Comparison of ENCODE assay signal across 24 cellular contexts in genomic region chr12:127260959-127261358, GRCh38.
"Had no signal": no experiment of that assay in that cellular context is flagged by ENCODE, and none has a peak within 500 bp of the region (broad histone marks: within the 10 kb centered on the region; RNA-seq: fewer than 3 reads in every experiment).

No MANE protein-coding gene starts in this region.

- H3K4me3 ChIP-seq: breast epithelium, SK-N-MC had no signal

- H3K4me3 Mint-ChIP-seq: activated CD4-positive, alpha-beta memory T cell treated with anti-CD3 and anti-CD28 coated beads, Interleukin-2, amount 10 ng/mL, durations not matched to agents 7 days and 5 days; activated CD4-positive, alpha-beta T cell treated with anti-CD3 and anti-CD28 coated beads for 36 hours; activated naive CD4-positive, alpha-beta T cell treated with anti-CD3 and anti-CD28 coated beads, Interleukin-2, amount 10 ng/mL, durations not matched to agents 7 days and 5 days; activated naive CD8-positive, alpha-beta T cell treated with anti-CD3 and anti-CD28 coated beads for 36 hours; activated T-cell treated with anti-CD3 and anti-CD28 coated beads, Interleukin-2, amount 50 U/mL, for 72 hours; T-cell had no signal

- H3K9me3 Mint-ChIP-seq: activated CD4-positive, alpha-beta memory T cell treated with anti-CD3 and anti-CD28 coated beads, Interleukin-2, amount 10 ng/mL, durations not matched to agents 7 days and 5 days; activated naive CD4-positive, alpha-beta T cell treated with anti-CD3 and anti-CD28 coated beads, Interleukin-2, amount 10 ng/mL, durations not matched to agents 7 days and 5 days; activated naive CD8-positive, alpha-beta T cell treated with anti-CD3 and anti-CD28 coated beads for 36 hours; activated T-helper 2 cell treated with anti-CD3 and anti-CD28 coated beads, Interferon-gamma antibody, Interleukin-2, Interleukin-4, amounts not matched to agents 10 μg/mL and 5 μg/mL and 100 μg/mL, durations not matched to agents 14 hours and 24 hours and 36 hours had no signal

- H3K27ac ChIP-seq: breast epithelium, SK-N-MC, WERI-Rb-1 had no signal

- H3K4me1 ChIP-seq: breast epithelium had no signal

- H3K36me3 Mint-ChIP-seq: activated naive CD4-positive, alpha-beta T cell treated with anti-CD3 and anti-CD28 coated beads, Interleukin-2, amount 10 ng/mL, durations not matched to agents 7 days and 5 days; activated naive CD8-positive, alpha-beta T cell treated with anti-CD3 and anti-CD28 coated beads for 36 hours; T-cell had no signal

- H3K36me3 ChIP-seq: breast epithelium, WERI-Rb-1 had no signal

- H3K27me3 Mint-ChIP-seq: activated CD4-positive, alpha-beta memory T cell treated with anti-CD3 and anti-CD28 coated beads, Interleukin-2, amount 10 ng/mL, durations not matched to agents 7 days and 5 days; activated CD4-positive, alpha-beta T cell treated with anti-CD3 and anti-CD28 coated beads for 36 hours; activated naive CD4-positive, alpha-beta T cell treated with anti-CD3 and anti-CD28 coated beads, Interleukin-2, amount 10 ng/mL, durations not matched to agents 7 days and 5 days; activated naive CD8-positive, alpha-beta T cell treated with anti-CD3 and anti-CD28 coated beads for 36 hours had no signal

- ATAC-seq: activated CD4-positive, alpha-beta T cell treated with anti-CD3 and anti-CD28 coated beads for 36 hours; activated T-cell treated with anti-CD3 and anti-CD28 coated beads, Interleukin-2, amount 50 U/mL, for 72 hours; PC-3; Right ventricle myocardium inferior; T-cell had no signal

- H3K9me3 ChIP-seq: breast epithelium had no signal

- DNase-seq: activated CD4-positive, alpha-beta memory T cell treated with anti-CD3 and anti-CD28 coated beads, Interleukin-2, amount 10 ng/mL, durations not matched to agents 7 days and 5 days; activated CD4-positive, alpha-beta T cell treated with anti-CD3 and anti-CD28 coated beads for 36 hours; activated CD4-positive, alpha-beta T cell treated with anti-CD3 and anti-CD28 coated beads, Interleukin-2, amount 50 U/mL, for 1 hour; activated gamma-delta T cell treated with Interleukin-2 at 50 U/mL for 16 hours; activated naive CD4-positive, alpha-beta T cell treated with anti-CD3 and anti-CD28 coated beads, Interleukin-2, amount 10 ng/mL, durations not matched to agents 7 days and 5 days; activated naive CD8-positive, alpha-beta T cell treated with anti-CD3 and anti-CD28 coated beads for 36 hours; activated T-cell treated with anti-CD3 and anti-CD28 coated beads, Interleukin-2, amount 50 U/mL, for 72 hours; MM.1S; NCI-H1105; NCI-H1436; NCI-H1694 treated with DMSO at 0.1 percent for 48 hours; NCI-H2029 treated with DMSO at 0.1 percent for 48 hours; NCI-H345; NCI-H510A treated with DMSO at 0.1 percent for 48 hours; PC-3; RPMI8226; T-cell; T-helper 2 cell; T1000; WERI-Rb-1 had no signal

- H3K27me3 ChIP-seq: breast epithelium had no signal

- H3K27ac Mint-ChIP-seq: activated CD4-positive, alpha-beta memory T cell treated with anti-CD3 and anti-CD28 coated beads, Interleukin-2, amount 10 ng/mL, durations not matched to agents 7 days and 5 days; activated CD4-positive, alpha-beta T cell treated with anti-CD3 and anti-CD28 coated beads for 36 hours; activated naive CD4-positive, alpha-beta T cell treated with anti-CD3 and anti-CD28 coated beads, Interleukin-2, amount 10 ng/mL, durations not matched to agents 7 days and 5 days; activated naive CD8-positive, alpha-beta T cell treated with anti-CD3 and anti-CD28 coated beads for 36 hours; activated T-cell treated with anti-CD3 and anti-CD28 coated beads, Interleukin-2, amount 50 U/mL, for 72 hours; activated T-helper 2 cell treated with anti-CD3 and anti-CD28 coated beads, Interferon-gamma antibody, Interleukin-2, Interleukin-4, amounts not matched to agents 10 μg/mL and 5 μg/mL and 100 μg/mL, durations not matched to agents 14 hours and 24 hours and 36 hours; T-cell had no signal

- H3K4me1 Mint-ChIP-seq: activated CD4-positive, alpha-beta memory T cell treated with anti-CD3 and anti-CD28 coated beads, Interleukin-2, amount 10 ng/mL, durations not matched to agents 7 days and 5 days; activated CD4-positive, alpha-beta T cell treated with anti-CD3 and anti-CD28 coated beads for 36 hours; activated naive CD4-positive, alpha-beta T cell treated with anti-CD3 and anti-CD28 coated beads, Interleukin-2, amount 10 ng/mL, durations not matched to agents 7 days and 5 days; activated naive CD8-positive, alpha-beta T cell treated with anti-CD3 and anti-CD28 coated beads for 36 hours; T-cell had no signal
